In the genomic region with DNA sequence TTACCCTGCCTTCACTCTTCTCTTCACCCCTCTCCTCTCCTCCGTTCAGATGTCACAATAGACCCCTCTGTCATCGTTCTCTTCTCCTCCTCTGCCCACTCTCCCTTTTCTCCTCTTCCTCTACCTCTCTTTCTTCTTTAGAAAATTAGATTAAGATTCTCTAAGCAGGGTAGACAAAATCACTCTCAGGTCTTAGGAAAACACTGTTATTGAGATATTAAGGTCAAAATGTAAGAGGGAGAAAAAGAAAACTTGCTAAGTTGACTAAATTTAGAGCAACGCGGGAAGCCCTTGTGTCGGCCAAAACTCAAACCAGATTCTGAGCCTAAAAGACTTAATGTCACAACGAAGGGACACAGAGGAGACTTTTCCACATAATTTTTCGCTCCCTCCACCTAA, we compare ENCODE assay signal across 10 cellular contexts. TPM values are rescaled to one million over a fixed set of nuclear protein-coding genes. Genes with fewer than 3 reads are reported as not detected.
DNase-seq lines count a peak whose midpoint lies in the region; ATAC-seq and TF ChIP-seq lines count a peak whose summit lies in the region.
"Had no signal": no experiment of that assay in that cellular context is flagged by ENCODE, and none has a peak within 500 bp of the region (broad histone marks: within the 10 kb centered on the region; RNA-seq: fewer than 3 reads in every experiment).

No MANE protein-coding gene starts in this region.

- peak overlapping the region; percentile 59 to 62 for H3K4me3 ChIP-seq in cardiac fibroblast (replicated peaks in 1 of 2; ENCODE audit: low read depth in 2 of 2, low read length in 2 of 2)

- H3K9me3 Mint-ChIP-seq in stimulated activated naive CD8-positive, alpha-beta T cell treated with anti-CD3 and anti-CD28 coated beads, Interleukin-15, Interleukin-2, amounts not matched to agents 100 ng/mL and 50 ng/mL, for 24 hours: no peaks in the 10 kb centered on the region

- H3K27ac ChIP-seq in caudate nucleus (ENCODE audit: low read depth, low read length): no peak overlapping the region
- H3K27ac ChIP-seq: VCaP had no signal

- no peak for ATAC-seq in stimulated activated naive CD8-positive, alpha-beta T cell treated with anti-CD3 and anti-CD28 coated beads, Interleukin-15, Interleukin-2, amounts not matched to agents 100 U/mL and 50 U/mL, for 24 hours
- ATAC-seq in left lobe of liver: no peak
- ATAC-seq: left colon had no signal

- H3K27ac Mint-ChIP-seq in stimulated activated naive CD8-positive, alpha-beta T cell treated with anti-CD3 and anti-CD28 coated beads, Interleukin-15, Interleukin-2, amounts not matched to agents 100 ng/mL and 50 ng/mL, for 24 hours: peak overlapping the region; percentile 82

- peaks cover 10% of the 10 kb centered on the region for H3K36me3 Mint-ChIP-seq in stimulated activated naive CD8-positive, alpha-beta T cell treated with anti-CD3 and anti-CD28 coated beads, Interleukin-15, Interleukin-2, amounts not matched to agents 100 ng/mL and 50 ng/mL, for 24 hours (ENCODE audit: low read depth)

- H3K4me3 Mint-ChIP-seq in stimulated activated naive CD8-positive, alpha-beta T cell treated with anti-CD3 and anti-CD28 coated beads, Interleukin-15, Interleukin-2, amounts not matched to agents 100 ng/mL and 50 ng/mL, for 24 hours: peak overlapping the region; percentile 85

- no peak for TF ChIP-seq CTCF in cardiac fibroblast (IDR thresholded peaks at IDR 0.05; ENCODE audit: low read depth, low read length)

- peaks cover 56% of the 10 kb centered on the region for H3K27me3 Mint-ChIP-seq in stimulated activated naive CD8-positive, alpha-beta T cell treated with anti-CD3 and anti-CD28 coated beads, Interleukin-15, Interleukin-2, amounts not matched to agents 100 ng/mL and 50 ng/mL, for 24 hours

- DNase-seq in stimulated activated naive CD8-positive, alpha-beta T cell treated with anti-CD3 and anti-CD28 coated beads, Interleukin-15, Interleukin-2, amounts not matched to agents 100 U/mL and 50 U/mL, for 24 hours: no peak
- DNase-seq in cardiac fibroblast (ENCODE audit: low read depth in 2 of 2) (no peak), midbrain (lab: John Stamatoyannopoulos, UW) (peak; percentile 14), NCI-H2081 (lab: John Stamatoyannopoulos, UW) (no peak), caudate nucleus (lab: John Stamatoyannopoulos, UW) (no peak), NCI-H146 treated with DMSO at 0.1 percent for 48 hours (lab: John Stamatoyannopoulos, UW; ENCODE audit: unreplicated experiment) (no peak), left lobe of liver (ENCODE audit: low spot score) (no peak)

- peaks cover 17% of the 10 kb centered on the region for H3K4me1 Mint-ChIP-seq in stimulated activated naive CD8-positive, alpha-beta T cell treated with anti-CD3 and anti-CD28 coated beads, Interleukin-15, Interleukin-2, amounts not matched to agents 100 ng/mL and 50 ng/mL, for 24 hours (ENCODE audit: low read depth)

RNA-seq across cellular contexts. Expression of gene ZNF184, which starts 22.1 kb away (rescaled TPM):
- 1.5 TPM for total RNA-seq in left lobe of liver
